In genomic region chr16:87325480-87325879, GRCh38 we compare ENCODE assay signal across 18 cellular contexts. TPM values are rescaled to one million over a fixed set of nuclear protein-coding genes. Genes with fewer than 3 reads are reported as not detected.
A peak's percentile ranks its signal among the peaks of the same experiment; 100 is the strongest.
DNase-seq lines count a peak whose midpoint lies in the region; ATAC-seq, FAIRE-seq and TF ChIP-seq lines count a peak whose summit lies in the region.
"Had no signal": no experiment of that assay in that cellular context is flagged by ENCODE, and none has a peak within 500 bp of the region (broad histone marks: within the 10 kb centered on the region; RNA-seq: fewer than 3 reads in every experiment).

No MANE protein-coding gene starts in this region.

- TF ChIP-seq RAD21 in IMR-90 (IDR thresholded peaks at IDR 0.05; ENCODE audit: low read length): no peak

- no peaks in the 10 kb centered on the region for H3K9me3 ChIP-seq in IMR-90 (ENCODE audit: control insufficient read depth, insufficient read depth, low read length)
- H3K9me3 ChIP-seq in esophagus squamous epithelium: no peaks in the 10 kb centered on the region
- no peaks in the 10 kb centered on the region for H3K9me3 ChIP-seq in trophoblast cell (ENCODE audit: insufficient read depth, low read depth, low read length)
- H3K9me3 ChIP-seq: colonic mucosa, SK-N-SH had no signal

- H3K9me1 ChIP-seq in IMR-90 (ENCODE audit: insufficient read depth, low read length): no peaks in the 10 kb centered on the region

- no peak overlapping the region for H2AFZ ChIP-seq in IMR-90 (replicated peaks; ENCODE audit: low read length, poor library complexity)
- no peak overlapping the region for H2AFZ ChIP-seq in trophoblast cell (ENCODE audit: insufficient read depth, low read length, poor library complexity)

- no TSS peak for BruUV-seq in IMR-90 (replicated peaks; lab: Mats Ljungman, UMichigan)

- H2BK5ac ChIP-seq in IMR-90 (ENCODE audit: low read depth, low read length, poor library complexity, severe bottlenecking) (no peak overlapping the region), trophoblast cell (ENCODE audit: low read depth, low read length, poor library complexity) (no peak overlapping the region)

- H2AK9ac ChIP-seq in IMR-90 (replicated peaks; ENCODE audit: low read depth, low read length, poor library complexity): no peak overlapping the region

- CTCF ChIA-PET in IMR-90 (lab: Yijun Ruan, JAX): interaction anchor here (0.5 kb wide), 1 partner anchor 183 kb away, joined by 3 read pairs; no protein-coding TSS in a partner anchor

- H3K14ac ChIP-seq in IMR-90 (replicated peaks; ENCODE audit: low read depth, low read length) (no peak overlapping the region), trophoblast cell (ENCODE audit: low read length) (no peak overlapping the region)

- no peak for ATAC-seq in IMR-90 (ENCODE audit: low read depth)

- H3K4ac ChIP-seq in IMR-90 (ENCODE audit: low read depth, low read length): no peak overlapping the region
- no peak overlapping the region for H3K4ac ChIP-seq in trophoblast cell (ENCODE audit: low read depth, low read length)

- H3K4me3 ChIP-seq in IMR-90 (ENCODE audit: insufficient read depth, low read depth, low read length) (no peak overlapping the region), esophagus squamous epithelium (no peak overlapping the region), trophoblast cell (ENCODE audit: low read depth, low read length) (no peak overlapping the region)
- H3K4me3 ChIP-seq: colonic mucosa, GM12878 had no signal

- no peak for TF ChIP-seq POLR2A in IMR-90 (IDR thresholded peaks at IDR 0.05; ENCODE audit: low read depth, low read length)
- no peak for TF ChIP-seq POLR2A in esophagus squamous epithelium (IDR thresholded peaks at IDR 0.05)
- TF ChIP-seq POLR2A in H54 (IDR thresholded peaks at IDR 0.05; ENCODE audit: low read depth, low read length): no peak

- H4K8ac ChIP-seq in IMR-90 (ENCODE audit: low read depth in 2 of 2, low read length in 2 of 2) (no peak overlapping the region), trophoblast cell (ENCODE audit: low read depth, low read length) (no peak overlapping the region)

- H3K4me2 ChIP-seq in IMR-90 (ENCODE audit: low read depth, low read length) (no peak overlapping the region), trophoblast cell (ENCODE audit: low read length) (no peak overlapping the region)

- POLR2A ChIA-PET in IMR-90 (lab: Charles Lee; ENCODE audit: unreplicated experiment): no interaction called here

- H2BK120ac ChIP-seq in IMR-90 (ENCODE audit: low read depth, low read length): no peak overlapping the region
- no peak overlapping the region for H2BK120ac ChIP-seq in trophoblast cell (ENCODE audit: insufficient read depth, low read length, poor library complexity)

- TF ChIP-seq CTCF in IMR-90 (conservative IDR thresholded peaks at IDR 0.05; ENCODE audit: low read depth, low read length) (no peak), esophagus squamous epithelium (IDR thresholded peaks at IDR 0.05) (no peak)

- H3K9ac ChIP-seq in IMR-90 (ENCODE audit: low read depth, low read length): no peak overlapping the region
- no peak overlapping the region for H3K9ac ChIP-seq in trophoblast cell (ENCODE audit: low read length)
- H3K9ac ChIP-seq: SK-N-SH had no signal

- 88% methylated on average over 3 of the region's 14 CpGs; no CpG with 5 or more reads in 1 of the 2 experiments for WGBS in IMR-90 (ENCODE audit: extremely low coverage in 2 of 2, insufficient read length in 1 of 2), 2 experiments
- 0 to 20% methylated on average over 1 of the region's 14 CpGs for WGBS in esophagus squamous epithelium, 2 donors
- no CpG with 5 or more reads among the region's 14 CpGs for WGBS in trophoblast cell (ENCODE audit: extremely low coverage, insufficient coverage, insufficient read length)

- no peak for FAIRE-seq in H54 (lab: Jason Lieb, UNC)
- FAIRE-seq: GM12878 had no signal

- no peak overlapping the region for H3K23ac ChIP-seq in IMR-90 (ENCODE audit: low read depth, low read length)
- no peak overlapping the region for H3K23ac ChIP-seq in trophoblast cell (ENCODE audit: low read length)

- H2BK20ac ChIP-seq in IMR-90 (ENCODE audit: low read depth, low read length): no peak overlapping the region

- no peak overlapping the region for H4K5ac ChIP-seq in IMR-90 (ENCODE audit: low read depth, low read length)

- dilution Hi-C loops in IMR-90 (cut with HindIII; ENCODE audit: low sequenced_read_pairs, unreplicated experiment): no loop called here

- intact Hi-C loops in IMR-90 (cut with micrococcal nuclease) (loop anchor here (2.0 kb wide), 1 partner anchor 55 kb away; no protein-coding TSS in a partner anchor), esophagus squamous epithelium (cut with DNase I) (no loop called here), posterior vena cava (cut with DNase I) (loop anchor here in 1 of 2 donors (10.0 kb wide), 1 partner anchor 49 kb away; no protein-coding TSS in a partner anchor)

- H3K36me3 ChIP-seq in IMR-90 (ENCODE audit: control insufficient read depth, insufficient read depth, low read length) (peaks cover 17% of the 10 kb centered on the region; the same call in 1 of the 2 replicates), esophagus squamous epithelium (peaks cover 3 to 56% (median 19%) of the 10 kb centered on the region in 3 donors), trophoblast cell (ENCODE audit: control insufficient read depth in 1 of 2, insufficient read depth in 2 of 2, low read length in 2 of 2) (peaks cover 9 to 13% of the 10 kb centered on the region in 2 experiments)
- H3K36me3 ChIP-seq: colonic mucosa had no signal

- H3K18ac ChIP-seq in IMR-90 (ENCODE audit: low read depth, low read length) (no peak overlapping the region), trophoblast cell (ENCODE audit: low read length) (no peak overlapping the region)

- H3K79me2 ChIP-seq in trophoblast cell (ENCODE audit: control insufficient read depth, insufficient read depth, low read length, poor library complexity): no peaks in the 10 kb centered on the region

- H2AK5ac ChIP-seq in IMR-90 (ENCODE audit: low read depth, low read length) (no peak overlapping the region), trophoblast cell (ENCODE audit: low read length) (no peak overlapping the region)

- no peak overlapping the region for H3K56ac ChIP-seq in IMR-90 (ENCODE audit: extremely low read depth, insufficient read depth, low read length)

- no peak overlapping the region for H2BK12ac ChIP-seq in trophoblast cell (ENCODE audit: low read length)

- peaks cover 14% of the 10 kb centered on the region for H4K20me1 ChIP-seq in IMR-90 (ENCODE audit: insufficient read depth, low read length)

- H3K79me1 ChIP-seq in IMR-90 (ENCODE audit: low read depth in 1 of 2, low read length in 2 of 2) (peaks cover 0 to 13% of the 10 kb centered on the region in 2 experiments; a peak in 1 of 4 replicates), trophoblast cell (ENCODE audit: low read length) (no peaks in the 10 kb centered on the region)

- no peak overlapping the region for H4K12ac ChIP-seq in trophoblast cell (ENCODE audit: low read depth, low read length)

- in situ Hi-C loops in IMR-90 (cut with MboI; ENCODE audit: low sequenced_read_pairs): loop anchor here (10.0 kb wide), 1 partner anchor 309 kb away; no protein-coding TSS in a partner anchor

- H3K27me3 ChIP-seq in IMR-90 (ENCODE audit: control insufficient read depth, insufficient read depth, low read length): no peaks in the 10 kb centered on the region
- H3K27me3 ChIP-seq in esophagus squamous epithelium: no peaks in the 10 kb centered on the region
- no peaks in the 10 kb centered on the region for H3K27me3 ChIP-seq in trophoblast cell (ENCODE audit: insufficient read depth, low read length)
- H3K27me3 ChIP-seq: colonic mucosa had no signal

- H3K4me1 ChIP-seq in IMR-90 (ENCODE audit: control insufficient read depth, insufficient read depth, low read length) (peaks cover 6% of the 10 kb centered on the region; the same call in 1 of the 2 replicates), esophagus squamous epithelium (peaks cover 4 to 42% (median 10%) of the 10 kb centered on the region in 3 donors), trophoblast cell (ENCODE audit: control insufficient read depth in 1 of 2, insufficient read depth in 2 of 2, low read length in 2 of 2) (no peaks in the 10 kb centered on the region)
- H3K4me1 ChIP-seq: colonic mucosa had no signal

- H3K27ac ChIP-seq in IMR-90 (ENCODE audit: insufficient read depth, low read length) (no peak overlapping the region), esophagus squamous epithelium (peak overlapping the region in 3 of 4 donors; percentile 53 to 67 (median 65)), trophoblast cell (ENCODE audit: low read depth, low read length) (no peak overlapping the region)
- H3K27ac ChIP-seq: colonic mucosa, VCaP had no signal

- DNase-seq in AG20443 (ENCODE audit: low spot score) (peak; percentile 43), IMR-90 (peak; percentile 10), esophagus squamous epithelium (lab: John Stamatoyannopoulos, UW) (no peak), posterior vena cava (ENCODE audit: low spot score) (peak; percentile 64), NCI-H1930 (lab: John Stamatoyannopoulos, UW) (no peak), trophoblast cell (no peak), NCI-H1048 (lab: John Stamatoyannopoulos, UW) (no peak), H54 (ENCODE audit: insufficient read length, low spot score) (no peak)
- DNase-seq: activated CD4-positive, alpha-beta T cell treated with anti-CD3 and anti-CD28 coated beads for 48 hours; activated T-cell treated with anti-CD3 and anti-CD28 coated beads, Interleukin-2, amount 50 U/mL, for 24 hours; colonic mucosa; islet precursor cell; NCI-H2029; RPMI8226; stimulated activated CD4-positive, alpha-beta T cell treated with anti-CD3 and anti-CD28 coated beads, Interleukin-4, amount 100 ng/mL, for 24 hours had no signal

- no peak overlapping the region for H2BK15ac ChIP-seq in IMR-90 (ENCODE audit: low read depth, low read length)

- H4K91ac ChIP-seq in IMR-90 (ENCODE audit: insufficient read depth, low read depth, low read length) (no peak overlapping the region), trophoblast cell (ENCODE audit: low read depth, low read length) (no peak overlapping the region)

TF ChIP-seq in IMR-90, 13 proteins besides CTCF, POLR2A, EP300 and RAD21 (continues in another document):
- no peak for TF ChIP-seq MXI1 (IDR thresholded peaks at IDR 0.05; ENCODE audit: borderline replicate concordance, low read depth, low read length)

RNA-seq across cellular contexts. Expression of gene C16orf95, which starts 8.3 kb away (rescaled TPM):
- 1.9 and 2.0 TPM in 2 replicates for total RNA-seq in IMR-90 (2012; rRNA removed)
- 3.8 and 4.7 TPM in 2 replicates for polyA plus RNA-seq in IMR-90 (2012; rRNA removed)
- 3.7 and 6.4 TPM in 2 replicates for polyA plus RNA-seq in IMR-90 (2012; cell fraction: cytosol; rRNA removed)
- 4.1 and 7.4 TPM in 2 replicates for polyA plus RNA-seq in IMR-90 (2012; cell fraction: nucleus; rRNA removed; ENCODE audit: low replicate concordance)
- total RNA-seq in esophagus squamous epithelium: under 1 TPM; 0.38 to 0.95 (median 0.85) TPM
- total RNA-seq in posterior vena cava: 1 to 10 TPM; 1.1 to 3.1 TPM
- polyA plus RNA-seq in trophoblast cell (2013): 4.3 and 4.4 TPM in 2 replicates

RNA-seq across cellular contexts. Expression of gene FBXO31, which starts 58.1 kb away (rescaled TPM):
- 10.4 and 10.6 TPM in 2 replicates for total RNA-seq in IMR-90 (2012; rRNA removed)
- polyA plus RNA-seq in IMR-90 (2012; rRNA removed): 16.9 and 20.7 TPM in 2 replicates
- 10.1 and 14.2 TPM in 2 replicates for polyA plus RNA-seq in IMR-90 (2012; cell fraction: cytosol; rRNA removed)
- 54.4 and 120 TPM in 2 replicates for polyA plus RNA-seq in IMR-90 (2012; cell fraction: nucleus; rRNA removed; ENCODE audit: low replicate concordance)
- 10 to 100 TPM; 18.3 to 43.7 (median 21.2) TPM for total RNA-seq in esophagus squamous epithelium
- 10 to 100 TPM; 50.4 to 58.5 TPM for total RNA-seq in posterior vena cava
- polyA plus RNA-seq in trophoblast cell (2013): 7.8 TPM in 2 replicates

Comparison
In these comparisons a context has a peak if more than half of its experiments do, and no peak if none do; other contexts are left out.
1. DNase-seq: peak in AG20443 (single experiment), IMR-90 (single experiment) and posterior vena cava (single experiment); none in esophagus squamous epithelium (single experiment), NCI-H1930 (0 of 2), trophoblast cell (0 of 2), NCI-H1048 (single experiment) and H54 (single experiment).
2. H3K27ac ChIP-seq: peak in esophagus squamous epithelium (3 of 4); none in IMR-90 (single experiment) and trophoblast cell (single experiment).